25 cellular contexts compared by ENCODE assay signal in genomic region chr4:56187601-56188177, GRCh38.
"Had no signal": no experiment of that assay in that cellular context is flagged by ENCODE, and none has a peak within 500 bp of the region (broad histone marks: within the 10 kb centered on the region; RNA-seq: fewer than 3 reads in every experiment).

No MANE protein-coding gene starts in this region.

- DNase-seq: activated CD8-positive, alpha-beta memory T cell treated with anti-CD3 and anti-CD28 coated beads for 24 hours; activated CD8-positive, alpha-beta memory T cell treated with anti-CD3 and anti-CD28 coated beads, Interleukin-2, amount 50 U/mL, for 4 hours; activated naive CD4-positive, alpha-beta T cell treated with Interleukin-2 at 50 U/mL for 16 hours; activated naive CD8-positive, alpha-beta T cell treated with anti-CD3 and anti-CD28 coated beads for 36 hours; activated T-cell treated with anti-CD3 and anti-CD28 coated beads, Interleukin-2, amount 50 U/mL, for 48 hours; amygdala; caudate nucleus; dermis blood vessel endothelial cell; effector CD8-positive, alpha-beta T cell; gastrocnemius medialis; head of caudate nucleus; islet precursor cell; left cardiac atrium; lower lobe of right lung; naive thymus-derived CD4-positive, alpha-beta T cell; psoas muscle; stimulated activated naive CD4-positive, alpha-beta T cell; T1000 had no signal

- H3K36me3 Mint-ChIP-seq: activated naive CD8-positive, alpha-beta T cell treated with anti-CD3 and anti-CD28 coated beads for 36 hours had no signal

- H3K27me3 Mint-ChIP-seq: type B pancreatic cell had no signal

- H3K9me3 ChIP-seq: gastrocnemius medialis, lower lobe of right lung, psoas muscle, right atrium auricular region, thoracic aorta, vagina had no signal

- H3K4me3 Mint-ChIP-seq: activated naive CD8-positive, alpha-beta T cell treated with anti-CD3 and anti-CD28 coated beads for 36 hours; naive thymus-derived CD4-positive, alpha-beta T cell; T-helper 1 cell treated with Interleukin-12 subunit alpha and Interleukin-12 subunit beta and Interleukin-4 antibody, amounts not matched to agents 30 μg/mL and 1 μg/mL, for 36 hours; type B pancreatic cell; WTC11 had no signal

- H3K4me3 ChIP-seq: gastrocnemius medialis, lower lobe of right lung, psoas muscle, right atrium auricular region, thoracic aorta, vagina had no signal

- H3K4me1 ChIP-seq: gastrocnemius medialis, lower lobe of right lung, psoas muscle, right atrium auricular region, vagina had no signal

- H3K36me3 ChIP-seq: gastrocnemius medialis, lower lobe of right lung, right atrium auricular region, thoracic aorta, vagina had no signal

- H3K27ac Mint-ChIP-seq: activated naive CD8-positive, alpha-beta T cell treated with anti-CD3 and anti-CD28 coated beads for 36 hours; naive thymus-derived CD4-positive, alpha-beta T cell; T-helper 1 cell treated with Interleukin-12 subunit alpha and Interleukin-12 subunit beta and Interleukin-4 antibody, amounts not matched to agents 30 μg/mL and 1 μg/mL, for 36 hours; type B pancreatic cell; WTC11 had no signal

- ATAC-seq: esophagus mucosa; gastrocnemius medialis; left cardiac atrium; lower lobe of right lung; naive thymus-derived CD4-positive, alpha-beta T cell; psoas muscle; WTC11 had no signal

- H3K27ac ChIP-seq: gastrocnemius medialis, lower lobe of right lung, psoas muscle, right atrium auricular region, thoracic aorta had no signal

- H3K4me1 Mint-ChIP-seq: activated naive CD8-positive, alpha-beta T cell treated with anti-CD3 and anti-CD28 coated beads for 36 hours had no signal

- H3K27me3 ChIP-seq: gastrocnemius medialis, right atrium auricular region, vagina had no signal
